ENCODE assay signal across 25 cellular contexts in genomic region chr1:240695416-240695815, GRCh38.
"Had no signal": no experiment of that assay in that cellular context is flagged by ENCODE, and none has a peak within 500 bp of the region (broad histone marks: within the 10 kb centered on the region; RNA-seq: fewer than 3 reads in every experiment).

No MANE protein-coding gene starts in this region.

- ATAC-seq: effector memory CD8-positive, alpha-beta T cell; esophagus mucosa; foreskin keratinocyte; gastrocnemius medialis; gastroesophageal sphincter; heart left ventricle; heart right ventricle had no signal

- H2AFZ ChIP-seq: hepatocyte had no signal

- H3K4me2 ChIP-seq: hepatocyte had no signal

- H3K27me3 ChIP-seq: colonic mucosa, dorsolateral prefrontal cortex, esophagus muscularis mucosa, esophagus squamous epithelium, foreskin keratinocyte, gastrocnemius medialis, gastroesophageal sphincter had no signal

- H3K4me1 ChIP-seq: colonic mucosa, esophagus squamous epithelium, foreskin keratinocyte, gastrocnemius medialis, heart left ventricle, heart right ventricle had no signal

- H3K36me3 ChIP-seq: colonic mucosa, esophagus muscularis mucosa, esophagus squamous epithelium, gastrocnemius medialis, gastroesophageal sphincter, heart left ventricle, heart right ventricle had no signal

- H3K4me3 ChIP-seq: colonic mucosa, coronary artery, dorsolateral prefrontal cortex, esophagus muscularis mucosa, esophagus squamous epithelium, gastrocnemius medialis, gastroesophageal sphincter, heart left ventricle, heart right ventricle, hepatocyte had no signal

- H3K9me3 ChIP-seq: colonic mucosa, esophagus muscularis mucosa, esophagus squamous epithelium, gastrocnemius medialis, gastroesophageal sphincter, heart left ventricle, heart right ventricle had no signal

- DNase-seq: colonic mucosa; cortex of kidney; dermis blood vessel endothelial cell; dorsolateral prefrontal cortex; effector CD4-positive, alpha-beta T cell; effector CD8-positive, alpha-beta T cell; effector memory CD4-positive, alpha-beta T cell; effector memory CD8-positive, alpha-beta T cell; endodermal cell; erythroblast; esophagus squamous epithelium; foreskin fibroblast; foreskin keratinocyte; foreskin melanocyte; gastrocnemius medialis; glutamatergic neuron; head of caudate nucleus; heart left ventricle; heart right ventricle had no signal

- H3K27ac ChIP-seq: colonic mucosa, coronary artery, dorsolateral prefrontal cortex, epithelial cell of prostate, esophagus muscularis mucosa, esophagus squamous epithelium, foreskin keratinocyte, gastrocnemius medialis, gastroesophageal sphincter, heart left ventricle, heart right ventricle, hepatocyte had no signal
